ENCODE assay signal across 25 cellular contexts in the genomic region with DNA sequence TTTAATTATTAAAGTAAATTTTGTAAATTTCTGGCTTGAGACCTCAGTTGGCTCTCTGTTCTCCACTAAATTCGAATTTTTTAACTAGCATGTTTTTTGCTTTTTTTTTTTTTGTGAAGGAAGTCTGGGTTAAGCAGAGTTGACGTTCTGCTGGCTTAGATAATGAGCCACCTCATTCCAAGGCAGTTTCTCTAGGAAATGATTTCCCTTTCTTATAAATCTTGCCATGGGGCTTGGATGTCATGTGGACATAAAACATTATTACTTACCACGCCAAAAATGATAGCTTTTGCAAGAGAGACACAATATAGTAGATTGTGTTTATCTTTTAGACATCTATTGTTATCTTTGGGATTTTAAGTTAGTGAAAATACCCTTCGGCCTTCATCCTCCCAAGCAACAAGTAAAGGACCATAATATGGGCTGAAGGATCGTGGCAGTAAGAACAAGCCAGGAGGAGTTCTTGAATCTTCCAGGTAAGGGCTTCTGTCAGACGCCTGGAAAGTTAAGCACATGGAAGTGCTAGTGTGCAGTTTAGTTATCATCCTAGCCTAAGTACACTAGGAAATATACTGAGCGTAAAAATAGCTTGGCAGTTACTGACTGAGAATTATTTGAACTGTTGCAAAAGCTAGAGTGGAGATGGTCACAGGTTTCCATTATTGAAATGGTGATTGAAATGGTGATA. TPM values are rescaled to one million over a fixed set of nuclear protein-coding genes. Genes with fewer than 3 reads are reported as not detected.
"Had no signal": no experiment of that assay in that cellular context is flagged by ENCODE, and none has a peak within 500 bp of the region (broad histone marks: within the 10 kb centered on the region; RNA-seq: fewer than 3 reads in every experiment).

No MANE protein-coding gene starts in this region.

- H3K27me3 Mint-ChIP-seq: activated B cell treated with CpG ODN at 0.5 μM for 24 hours; activated CD4-positive, alpha-beta memory T cell treated with anti-CD3 and anti-CD28 coated beads for 36 hours; activated naive CD8-positive, alpha-beta T cell; activated T-helper 17 cell treated with anti-CD3 and anti-CD28 coated beads, Interleukin-2, amount 50 U/mL, for 72 hours had no signal

- H3K4me3 Mint-ChIP-seq: activated B cell treated with CpG ODN at 0.5 μM for 24 hours; activated CD4-positive, alpha-beta memory T cell treated with anti-CD3 and anti-CD28 coated beads for 36 hours; activated CD4-positive, alpha-beta T cell treated with anti-CD3 and anti-CD28 coated beads, Interleukin-2, amount 10 ng/mL, durations not matched to agents 24 days and 14 days; activated naive CD4-positive, alpha-beta T cell treated with anti-CD3 and anti-CD28 coated beads for 36 hours; activated T-helper 17 cell treated with anti-CD3 and anti-CD28 coated beads, Interleukin-2, amount 50 U/mL, for 72 hours; T-helper 17 cell had no signal

- H3K27ac Mint-ChIP-seq: activated B cell treated with CpG ODN at 0.5 μM for 24 hours; activated CD4-positive, alpha-beta memory T cell treated with anti-CD3 and anti-CD28 coated beads for 36 hours; activated CD4-positive, alpha-beta T cell treated with anti-CD3 and anti-CD28 coated beads, Interleukin-2, amount 10 ng/mL, durations not matched to agents 24 days and 14 days; activated naive CD4-positive, alpha-beta T cell treated with anti-CD3 and anti-CD28 coated beads for 36 hours; activated T-helper 17 cell treated with anti-CD3 and anti-CD28 coated beads, Interleukin-2, amount 50 U/mL, for 72 hours; T-helper 17 cell had no signal

- H3K27me3 ChIP-seq: brain microvascular endothelial cell, SJSA1 had no signal

- H3K9me3 Mint-ChIP-seq: activated B cell treated with CpG ODN at 0.5 μM for 24 hours; activated CD4-positive, alpha-beta memory T cell treated with anti-CD3 and anti-CD28 coated beads for 36 hours; activated CD4-positive, alpha-beta T cell treated with anti-CD3 and anti-CD28 coated beads, Interleukin-2, amount 10 ng/mL, durations not matched to agents 24 days and 14 days; activated naive CD4-positive, alpha-beta T cell treated with anti-CD3 and anti-CD28 coated beads for 36 hours; activated T-helper 17 cell treated with anti-CD3 and anti-CD28 coated beads, Interleukin-2, amount 50 U/mL, for 72 hours had no signal

- DNase-seq: activated B cell treated with CpG ODN at 0.5 μM for 24 hours; activated CD4-positive, alpha-beta memory T cell treated with anti-CD3 and anti-CD28 coated beads for 36 hours; activated CD4-positive, alpha-beta T cell treated with anti-CD3 and anti-CD28 coated beads for 1 hour; activated CD4-positive, alpha-beta T cell treated with anti-CD3 and anti-CD28 coated beads, Interleukin-2, amount 10 ng/mL, durations not matched to agents 24 days and 14 days; activated CD8-positive, alpha-beta memory T cell treated with anti-CD3 and anti-CD28 coated beads for 24 hours; activated gamma-delta T cell; activated naive CD4-positive, alpha-beta T cell treated with anti-CD3 and anti-CD28 coated beads for 36 hours; activated T-cell treated with anti-CD3 and anti-CD28 coated beads for 4 hours; activated T-cell treated with anti-CD3 and anti-CD28 coated beads, Interleukin-2, amount 50 U/mL, for 48 hours; amygdala; brain microvascular endothelial cell; KG1; NCI-H1092 treated with DMSO at 0.1 percent for 48 hours; NCI-H1417 treated with DMSO at 0.1 percent for 48 hours; NCI-H1694 treated with DMSO at 0.1 percent for 48 hours; NCI-H2029 treated with DMSO at 0.1 percent for 48 hours; NCI-H345; NCI-H524; SHP77; T-helper 17 cell; T-helper 9 cell had no signal

- H3K27ac ChIP-seq: brain microvascular endothelial cell, SJSA1 had no signal

- H3K9me3 ChIP-seq: SJSA1 had no signal

- FAIRE-seq: RCC 7860 had no signal

- H3K36me3 ChIP-seq: brain microvascular endothelial cell, SJSA1 had no signal

- H3K36me3 Mint-ChIP-seq: activated CD4-positive, alpha-beta memory T cell treated with anti-CD3 and anti-CD28 coated beads for 36 hours; activated naive CD8-positive, alpha-beta T cell had no signal

- H3K4me3 ChIP-seq: SJSA1 had no signal

- ATAC-seq: activated T-helper 17 cell treated with anti-CD3 and anti-CD28 coated beads, Interleukin-2, amount 50 U/mL, for 72 hours; T-helper 17 cell had no signal

- H3K4me1 Mint-ChIP-seq: activated B cell treated with CpG ODN at 0.5 μM for 24 hours; activated T-helper 17 cell treated with anti-CD3 and anti-CD28 coated beads, Interleukin-2, amount 50 U/mL, for 72 hours had no signal

RNA-seq across cellular contexts. Expression of a gene that starts 30.7 kb away (rescaled TPM):
- total RNA-seq: activated B cell treated with CpG ODN at 0.5 μM for 24 hours; activated CD4-positive, alpha-beta T cell treated with anti-CD3 and anti-CD28 coated beads, Interleukin-2, amount 10 ng/mL, durations not matched to agents 24 days and 14 days had no signal
